In genomic region chr4:763191-763810, GRCh38 we compare ENCODE assay signal across 1 cellular context.
TF ChIP-seq lines count a peak whose summit lies in the region.

No MANE protein-coding gene starts in this region.

TF ChIP-seq in H1, 55 proteins besides CTCF, POLR2A, EP300 and RAD21 (continued from another document):
- TF ChIP-seq TCF12 (IDR thresholded peaks at IDR 0.05; ENCODE audit: low read depth, low read length): no peak
- TF ChIP-seq, protein P1, sequence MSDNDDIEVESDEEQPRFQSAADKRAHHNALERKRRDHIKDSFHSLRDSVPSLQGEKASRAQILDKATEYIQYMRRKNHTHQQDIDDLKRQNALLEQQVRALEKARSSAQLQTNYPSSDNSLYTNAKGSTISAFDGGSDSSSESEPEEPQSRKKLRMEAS (IDR thresholded peaks at IDR 0.05): no peak
- TF ChIP-seq, protein P2, sequence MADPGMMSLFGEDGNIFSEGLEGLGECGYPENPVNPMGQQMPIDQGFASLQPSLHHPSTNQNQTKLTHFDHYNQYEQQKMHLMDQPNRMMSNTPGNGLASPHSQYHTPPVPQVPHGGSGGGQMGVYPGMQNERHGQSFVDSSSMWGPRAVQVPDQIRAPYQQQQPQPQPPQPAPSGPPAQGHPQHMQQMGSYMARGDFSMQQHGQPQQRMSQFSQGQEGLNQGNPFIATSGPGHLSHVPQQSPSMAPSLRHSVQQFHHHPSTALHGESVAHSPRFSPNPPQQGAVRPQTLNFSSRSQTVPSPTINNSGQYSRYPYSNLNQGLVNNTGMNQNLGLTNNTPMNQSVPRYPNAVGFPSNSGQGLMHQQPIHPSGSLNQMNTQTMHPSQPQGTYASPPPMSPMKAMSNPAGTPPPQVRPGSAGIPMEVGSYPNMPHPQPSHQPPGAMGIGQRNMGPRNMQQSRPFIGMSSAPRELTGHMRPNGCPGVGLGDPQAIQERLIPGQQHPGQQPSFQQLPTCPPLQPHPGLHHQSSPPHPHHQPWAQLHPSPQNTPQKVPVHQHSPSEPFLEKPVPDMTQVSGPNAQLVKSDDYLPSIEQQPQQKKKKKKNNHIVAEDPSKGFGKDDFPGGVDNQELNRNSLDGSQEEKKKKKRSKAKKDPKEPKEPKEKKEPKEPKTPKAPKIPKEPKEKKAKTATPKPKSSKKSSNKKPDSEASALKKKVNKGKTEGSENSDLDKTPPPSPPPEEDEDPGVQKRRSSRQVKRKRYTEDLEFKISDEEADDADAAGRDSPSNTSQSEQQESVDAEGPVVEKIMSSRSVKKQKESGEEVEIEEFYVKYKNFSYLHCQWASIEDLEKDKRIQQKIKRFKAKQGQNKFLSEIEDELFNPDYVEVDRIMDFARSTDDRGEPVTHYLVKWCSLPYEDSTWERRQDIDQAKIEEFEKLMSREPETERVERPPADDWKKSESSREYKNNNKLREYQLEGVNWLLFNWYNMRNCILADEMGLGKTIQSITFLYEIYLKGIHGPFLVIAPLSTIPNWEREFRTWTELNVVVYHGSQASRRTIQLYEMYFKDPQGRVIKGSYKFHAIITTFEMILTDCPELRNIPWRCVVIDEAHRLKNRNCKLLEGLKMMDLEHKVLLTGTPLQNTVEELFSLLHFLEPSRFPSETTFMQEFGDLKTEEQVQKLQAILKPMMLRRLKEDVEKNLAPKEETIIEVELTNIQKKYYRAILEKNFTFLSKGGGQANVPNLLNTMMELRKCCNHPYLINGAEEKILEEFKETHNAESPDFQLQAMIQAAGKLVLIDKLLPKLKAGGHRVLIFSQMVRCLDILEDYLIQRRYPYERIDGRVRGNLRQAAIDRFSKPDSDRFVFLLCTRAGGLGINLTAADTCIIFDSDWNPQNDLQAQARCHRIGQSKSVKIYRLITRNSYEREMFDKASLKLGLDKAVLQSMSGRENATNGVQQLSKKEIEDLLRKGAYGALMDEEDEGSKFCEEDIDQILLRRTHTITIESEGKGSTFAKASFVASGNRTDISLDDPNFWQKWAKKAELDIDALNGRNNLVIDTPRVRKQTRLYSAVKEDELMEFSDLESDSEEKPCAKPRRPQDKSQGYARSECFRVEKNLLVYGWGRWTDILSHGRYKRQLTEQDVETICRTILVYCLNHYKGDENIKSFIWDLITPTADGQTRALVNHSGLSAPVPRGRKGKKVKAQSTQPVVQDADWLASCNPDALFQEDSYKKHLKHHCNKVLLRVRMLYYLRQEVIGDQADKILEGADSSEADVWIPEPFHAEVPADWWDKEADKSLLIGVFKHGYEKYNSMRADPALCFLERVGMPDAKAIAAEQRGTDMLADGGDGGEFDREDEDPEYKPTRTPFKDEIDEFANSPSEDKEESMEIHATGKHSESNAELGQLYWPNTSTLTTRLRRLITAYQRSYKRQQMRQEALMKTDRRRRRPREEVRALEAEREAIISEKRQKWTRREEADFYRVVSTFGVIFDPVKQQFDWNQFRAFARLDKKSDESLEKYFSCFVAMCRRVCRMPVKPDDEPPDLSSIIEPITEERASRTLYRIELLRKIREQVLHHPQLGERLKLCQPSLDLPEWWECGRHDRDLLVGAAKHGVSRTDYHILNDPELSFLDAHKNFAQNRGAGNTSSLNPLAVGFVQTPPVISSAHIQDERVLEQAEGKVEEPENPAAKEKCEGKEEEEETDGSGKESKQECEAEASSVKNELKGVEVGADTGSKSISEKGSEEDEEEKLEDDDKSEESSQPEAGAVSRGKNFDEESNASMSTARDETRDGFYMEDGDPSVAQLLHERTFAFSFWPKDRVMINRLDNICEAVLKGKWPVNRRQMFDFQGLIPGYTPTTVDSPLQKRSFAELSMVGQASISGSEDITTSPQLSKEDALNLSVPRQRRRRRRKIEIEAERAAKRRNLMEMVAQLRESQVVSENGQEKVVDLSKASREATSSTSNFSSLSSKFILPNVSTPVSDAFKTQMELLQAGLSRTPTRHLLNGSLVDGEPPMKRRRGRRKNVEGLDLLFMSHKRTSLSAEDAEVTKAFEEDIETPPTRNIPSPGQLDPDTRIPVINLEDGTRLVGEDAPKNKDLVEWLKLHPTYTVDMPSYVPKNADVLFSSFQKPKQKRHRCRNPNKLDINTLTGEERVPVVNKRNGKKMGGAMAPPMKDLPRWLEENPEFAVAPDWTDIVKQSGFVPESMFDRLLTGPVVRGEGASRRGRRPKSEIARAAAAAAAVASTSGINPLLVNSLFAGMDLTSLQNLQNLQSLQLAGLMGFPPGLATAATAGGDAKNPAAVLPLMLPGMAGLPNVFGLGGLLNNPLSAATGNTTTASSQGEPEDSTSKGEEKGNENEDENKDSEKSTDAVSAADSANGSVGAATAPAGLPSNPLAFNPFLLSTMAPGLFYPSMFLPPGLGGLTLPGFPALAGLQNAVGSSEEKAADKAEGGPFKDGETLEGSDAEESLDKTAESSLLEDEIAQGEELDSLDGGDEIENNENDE (IDR thresholded peaks at IDR 0.05; ENCODE audit: insufficient replicate concordance, low read length): no peak
TF ChIP-seq in H1: peak in this region for 0.
